8 cellular contexts compared by ENCODE assay signal in genomic region chr16:80231888-80232287, GRCh38.
A peak's percentile ranks its signal among the peaks of the same experiment; 100 is the strongest.
DNase-seq lines count a peak whose midpoint lies in the region; ATAC-seq, FAIRE-seq and TF ChIP-seq lines count a peak whose summit lies in the region.

No MANE protein-coding gene starts in this region.

- ATAC-seq in GM21576 (IDR thresholded peaks at IDR 0.05; ENCODE audit: unreplicated experiment) (peak; percentile 89), HG03025 (IDR thresholded peaks at IDR 0.05; ENCODE audit: low FRiP score, unreplicated experiment) (no peak)

- DNase-seq in GM12892 (ENCODE audit: insufficient read length) (peak; percentile 20), HTR-8/SVneo (ENCODE audit: insufficient read length, low spot score) (peak; percentile 25), kidney glomerular epithelial cell (lab: John Stamatoyannopoulos, UW) (peak; percentile 75), esophagus muscularis mucosa (ENCODE audit: extremely low spot score) (no peak), iPS-NIHi7 (ENCODE audit: extremely low spot score) (no peak)
- DNase-seq in activated CD8-positive, alpha-beta memory T cell treated with anti-CD3 and anti-CD28 coated beads, Interleukin-2, amount 50 U/mL, for 48 hours: no peak

- TF ChIP-seq POLR2A in GM12892 (IDR thresholded peaks at IDR 0.05; ENCODE audit: low read depth, low read length): no peak
- no peak for TF ChIP-seq POLR2A in esophagus muscularis mucosa (IDR thresholded peaks at IDR 0.05; ENCODE audit: low read depth)

- H3K4me3 ChIP-seq in esophagus muscularis mucosa: no peak overlapping the region

- FAIRE-seq in GM12892 (lab: Jason Lieb, UNC): no peak
- peak; percentile 70 for FAIRE-seq in HTR-8/SVneo (lab: Jason Lieb, UNC)

- no peak overlapping the region for H3K27ac ChIP-seq in esophagus muscularis mucosa (replicated peaks in 1 of 4)

- no peak for TF ChIP-seq EP300 in esophagus muscularis mucosa (IDR thresholded peaks at IDR 0.05)

- 88% methylated on average over 3 of the region's 3 CpGs for WGBS in esophagus muscularis mucosa

- no peaks in the 10 kb centered on the region for H3K36me3 ChIP-seq in esophagus muscularis mucosa

- no peak for TF ChIP-seq CTCF in esophagus muscularis mucosa (IDR thresholded peaks at IDR 0.05)

- H3K27me3 ChIP-seq in esophagus muscularis mucosa: no peaks in the 10 kb centered on the region

- intact Hi-C loops in esophagus muscularis mucosa (cut with DNase I): no loop called here

- H3K4me1 ChIP-seq in esophagus muscularis mucosa: peaks cover 0 to 18% (median 4%) of the 10 kb centered on the region in 4 donors

- H3K9me3 ChIP-seq in esophagus muscularis mucosa: peaks cover 0 to 3% (median 1%) of the 10 kb centered on the region in 4 donors

Comparison
In these comparisons a context has a peak if more than half of its experiments do, and no peak if none do; other contexts are left out.
1. DNase-seq: peak in GM12892 (single experiment), HTR-8/SVneo (single experiment) and kidney glomerular epithelial cell (single experiment); none in activated CD8-positive, alpha-beta memory T cell treated with anti-CD3 and anti-CD28 coated beads, Interleukin-2, amount 50 U/mL, for 48 hours (single experiment), esophagus muscularis mucosa (single experiment) and iPS-NIHi7 (single experiment).